3 cellular contexts compared by ENCODE assay signal in the genomic region with DNA sequence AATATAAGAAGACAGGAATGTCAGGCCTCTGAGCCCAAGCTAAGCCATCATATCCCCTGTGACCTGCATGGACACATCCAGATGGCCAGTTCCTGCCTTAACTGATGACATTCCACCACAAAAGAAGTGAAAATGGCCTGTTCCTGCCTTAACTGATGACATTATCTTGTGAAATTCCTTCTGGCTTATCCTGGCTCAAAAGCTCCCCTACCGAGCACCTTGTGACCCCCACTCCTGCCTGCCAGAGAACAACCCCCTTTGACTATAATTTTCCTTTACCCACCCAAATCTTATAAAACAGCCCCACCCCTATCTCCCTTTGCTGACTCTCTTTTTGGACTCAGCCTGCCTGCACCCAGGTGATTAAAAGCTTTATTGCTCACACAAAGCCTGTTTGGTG. TPM values are rescaled to one million over a fixed set of nuclear protein-coding genes. Genes with fewer than 3 reads are reported as not detected.
DNase-seq lines count a peak whose midpoint lies in the region; ATAC-seq and TF ChIP-seq lines count a peak whose summit lies in the region.
"Not testable (repeated sequence)": the region's sequence is repeated elsewhere in the genome, so short reads cannot be mapped to it uniquely, and the experiment has no call there.

No MANE protein-coding gene starts in this region.

- H3K79me2 ChIP-seq in GM23338 (replicated peaks; ENCODE audit: insufficient read depth); mesendoderm (ENCODE audit: control insufficient read depth, insufficient read depth, low read length): not testable (repeated sequence)

- not testable (repeated sequence) for DNase-seq in GM23338 (ENCODE audit: low spot score)
- DNase-seq in endodermal cell, result peak; percentile 61
- DNase-seq in mesendoderm, result peak; percentile 71

- H3K36me3 ChIP-seq in GM23338 (ENCODE audit: insufficient read depth); endodermal cell (ENCODE audit: control insufficient read depth, insufficient read depth, low read length); mesendoderm (ENCODE audit: control insufficient read depth, insufficient read depth, low read length): not testable (repeated sequence)

- H3K4ac ChIP-seq in mesendoderm (ENCODE audit: low read depth, low read length), result not testable (repeated sequence)

- H3K79me1 ChIP-seq in mesendoderm (ENCODE audit: low read length), result not testable (repeated sequence)

- 0 out of 2 replicates have a peak overlapping the region, but pooled peaks have one; percentile 43 for H2AFZ ChIP-seq in GM23338

- H3K27ac ChIP-seq in GM23338 (ENCODE audit: low read depth); endodermal cell (ENCODE audit: low read depth, low read length); mesendoderm (ENCODE audit: low read depth, low read length): not testable (repeated sequence)

- not testable (repeated sequence) for H3K9ac ChIP-seq in endodermal cell (ENCODE audit: extremely low read depth, low read length, poor library complexity, severe bottlenecking); mesendoderm (ENCODE audit: low read length)

- not testable (repeated sequence) for H3K9me3 Mint-ChIP-seq in GM23338
- H3K9me3 Mint-ChIP-seq in endodermal cell, result peaks cover 18% of the 10 kb centered on the region

- not testable (repeated sequence) for H4K5ac ChIP-seq in mesendoderm (ENCODE audit: low read length)

- not testable (repeated sequence) for H3K4me1 Mint-ChIP-seq in GM23338, endodermal cell

- not testable (repeated sequence) for H3K4me3 Mint-ChIP-seq in GM23338, endodermal cell

- H2BK120ac ChIP-seq in mesendoderm (ENCODE audit: low read depth, low read length), result not testable (repeated sequence)

- not testable (repeated sequence) for H3K4me1 ChIP-seq in GM23338 (ENCODE audit: insufficient read depth); endodermal cell (ENCODE audit: control insufficient read depth, insufficient read depth, low read length); mesendoderm (ENCODE audit: control insufficient read depth, low read depth, low read length)

- WGBS in endodermal cell (ENCODE audit: insufficient coverage in 1 of 2, insufficient read length in 1 of 2), 2 experiments, result 19 to 29% methylated on average over 1 of the region's 1 CpG
- WGBS in mesendoderm (ENCODE audit: extremely low coverage, insufficient coverage, low lambda C conversion rate), result no CpG with 5 or more reads among the region's 1 CpG

- H3K4me2 ChIP-seq in GM23338; mesendoderm (ENCODE audit: low read length): not testable (repeated sequence)

- not testable (repeated sequence) for H3K23ac ChIP-seq in mesendoderm (ENCODE audit: low read length)

- H2AK5ac ChIP-seq in mesendoderm (ENCODE audit: low read length), result not testable (repeated sequence)

- H4K20me1 ChIP-seq in GM23338 (replicated peaks; ENCODE audit: insufficient read depth), result not testable (repeated sequence)

- not testable (repeated sequence) for TF ChIP-seq CTCF in GM23338 (conservative IDR thresholded peaks at IDR 0.05; ENCODE audit: low read depth in 2 of 2); endodermal cell (conservative IDR thresholded peaks at IDR 0.05)

- H3K9me2 ChIP-seq in GM23338 (ENCODE audit: insufficient read depth), result not testable (repeated sequence)

- not testable (repeated sequence) for H4K8ac ChIP-seq in mesendoderm (ENCODE audit: low read depth, low read length)

- not testable (repeated sequence) for H3K56ac ChIP-seq in mesendoderm (ENCODE audit: low read length)

- not testable (repeated sequence) for H3K36me3 Mint-ChIP-seq in GM23338 (ENCODE audit: low read depth); endodermal cell (ENCODE audit: low read depth)

- not testable (repeated sequence) for ATAC-seq in GM23338

- H3K4me3 ChIP-seq in GM23338; endodermal cell (ENCODE audit: low read length); mesendoderm (ENCODE audit: low read length): not testable (repeated sequence)

- H3K9me3 ChIP-seq in endodermal cell (ENCODE audit: control insufficient read depth, low read length), result peaks cover 25% of the 10 kb centered on the region

- not testable (repeated sequence) for H3K27me3 Mint-ChIP-seq in GM23338 (ENCODE audit: insufficient read depth, low read depth, poor library complexity); endodermal cell (ENCODE audit: insufficient read depth)

- not testable (repeated sequence) for H3F3A ChIP-seq in GM23338 (replicated peaks; ENCODE audit: low read depth)

- H2BK5ac ChIP-seq in mesendoderm (ENCODE audit: low read length), result not testable (repeated sequence)

- not testable (repeated sequence) for H3K18ac ChIP-seq in mesendoderm (ENCODE audit: low read length)

- H3K27ac Mint-ChIP-seq in GM23338, endodermal cell: not testable (repeated sequence)

- not testable (repeated sequence) for H2BK15ac ChIP-seq in mesendoderm (replicated peaks; ENCODE audit: low read depth)

- H3K27me3 ChIP-seq in GM23338 (ENCODE audit: insufficient read depth); endodermal cell (ENCODE audit: control insufficient read depth, insufficient read depth, low read length, poor library complexity, severe bottlenecking); mesendoderm (ENCODE audit: insufficient read depth, low read length, poor library complexity): not testable (repeated sequence)

RNA-seq across cellular contexts. Expression of gene PXYLP1, which starts 20.3 kb away (rescaled TPM):
- 20.1 TPM in 2 replicates for total RNA-seq in GM23338 (2014; rRNA removed; shearing (Covaris generic))
- polyA plus RNA-seq in GM23338 (2016; fragmentation: Nextera tagmentation; extraction: Ambion mirVana), result 8.9 and 9.3 TPM in 2 replicates
- 10 to 100 TPM; 37.7 to 53.6 TPM for total RNA-seq in endodermal cell
- 28.7 TPM for polyA plus RNA-seq in endodermal cell (2013, experiment 1 of 2)
- 23.8 TPM for polyA plus RNA-seq in endodermal cell (2013, experiment 2 of 2)
- 28.8 TPM for polyA plus RNA-seq in mesendoderm (2013, experiment 1 of 2)
- polyA plus RNA-seq in mesendoderm (2013, experiment 2 of 2), result 30.6 TPM
